In genomic region chr3:153052096-153052460, GRCh38 we compare ENCODE assay signal across 1 cellular context.
TF ChIP-seq lines count a peak whose summit lies in the region.

No MANE protein-coding gene starts in this region.

TF ChIP-seq in K562, 482 proteins besides CTCF, POLR2A, EP300 and RAD21 (continued from another document and continues in another):
- TF ChIP-seq ZMIZ1 (IDR thresholded peaks at IDR 0.05; ENCODE audit: low read depth in 2 of 2, low read length in 2 of 2) = no peak
- no peak for TF ChIP-seq BRCA1 (IDR thresholded peaks at IDR 0.05)
- no peak for TF ChIP-seq BRCA1 (CRISPR knock-in tag; IDR thresholded peaks at IDR 0.05)
- TF ChIP-seq MITF (IDR thresholded peaks at IDR 0.05) = no peak
- TF ChIP-seq HNRNPUL1 (IDR thresholded peaks at IDR 0.05; ENCODE audit: low read length) = no peak
- TF ChIP-seq MEIS2 (IDR thresholded peaks at IDR 0.05; ENCODE audit: partially characterized antibody) = peak; percentile 48
- TF ChIP-seq BACH1 (tag; IDR thresholded peaks at IDR 0.05) = peak; percentile 48; the same call in 1 of the 2 replicates
- no peak; the same call in 1 of the 2 replicates for TF ChIP-seq ARID1B (IDR thresholded peaks at IDR 0.05)
- TF ChIP-seq NCOA4 (IDR thresholded peaks at IDR 0.05; ENCODE audit: partially characterized antibody) = no peak
- TF ChIP-seq ZC3H4 (CRISPR knock-in tag; IDR thresholded peaks at IDR 0.05; ENCODE audit: borderline replicate concordance) = no peak
- TF ChIP-seq MEF2D (tag; conservative IDR thresholded peaks at IDR 0.05; ENCODE audit: low read depth) = peak; percentile 98
- peak; percentile 44; the same call in 1 of the 2 replicates for TF ChIP-seq VEZF1 (CRISPR knock-in tag; IDR thresholded peaks at IDR 0.05)
- no peak for TF ChIP-seq SMAD2 (IDR thresholded peaks at IDR 0.05; ENCODE audit: low read depth, low read length)
- no peak for TF ChIP-seq ZNF134 (CRISPR knock-in tag; conservative IDR thresholded peaks at IDR 0.05)
- TF ChIP-seq SMARCB1 (IDR thresholded peaks at IDR 0.05; ENCODE audit: insufficient read length, low read depth) = no peak
- TF ChIP-seq HNRNPL (IDR thresholded peaks at IDR 0.05; ENCODE audit: low read depth, low read length) = no peak
- TF ChIP-seq EHMT2 (IDR thresholded peaks at IDR 0.05) = no peak
- no peak for TF ChIP-seq STAT6 (CRISPR knock-in tag; IDR thresholded peaks at IDR 0.05)
- TF ChIP-seq SMAD4 (CRISPR knock-in tag; conservative IDR thresholded peaks at IDR 0.05) = peak; percentile 89
- TF ChIP-seq HLTF (IDR thresholded peaks at IDR 0.05) = no peak
- TF ChIP-seq POLR3G (IDR thresholded peaks at IDR 0.05; ENCODE audit: extremely low read depth, insufficient read length, insufficient replicate concordance) = no peak
- no peak for TF ChIP-seq MTF1 (CRISPR knock-in tag; IDR thresholded peaks at IDR 0.05; ENCODE audit: borderline replicate concordance)
- TF ChIP-seq IRF2 (CRISPR knock-in tag; IDR thresholded peaks at IDR 0.05) = no peak
- TF ChIP-seq ZFP36 (IDR thresholded peaks at IDR 0.05; ENCODE audit: low read depth, low read length, partially characterized antibody) = no peak
- no peak for TF ChIP-seq RBM17 (IDR thresholded peaks at IDR 0.05; ENCODE audit: borderline replicate concordance, low read depth, low read length)
- peak; percentile 46; the same call in 1 of the 2 replicates for TF ChIP-seq RBFOX2 (IDR thresholded peaks at IDR 0.05; ENCODE audit: low read depth, low read length)
- no peak for TF ChIP-seq ZNF3 (CRISPR knock-in tag; IDR thresholded peaks at IDR 0.05)
- 0 out of 2 replicates have a peak, but pooled peaks have one; percentile 25 for TF ChIP-seq CC2D1A (IDR thresholded peaks at IDR 0.05)
- no peak for TF ChIP-seq CEBPZ (IDR thresholded peaks at IDR 0.05; ENCODE audit: borderline replicate concordance, low read depth, low read length)
- peak; percentile 74 for TF ChIP-seq ATF3 (IDR thresholded peaks at IDR 0.05)
- 0 out of 2 replicates have a peak, but pooled peaks have one; percentile 32 for TF ChIP-seq ATF3 (CRISPR knock-in tag; conservative IDR thresholded peaks at IDR 0.05)
- TF ChIP-seq NKRF (IDR thresholded peaks at IDR 0.05; ENCODE audit: borderline replicate concordance) = no peak
- TF ChIP-seq NCOA2 (IDR thresholded peaks at IDR 0.05; ENCODE audit: partially characterized antibody in 2 of 2) = no peak
- no peak for TF ChIP-seq IFI16 (CRISPR knock-in tag; IDR thresholded peaks at IDR 0.05)
- TF ChIP-seq ZNF41 (CRISPR knock-in tag; conservative IDR thresholded peaks at IDR 0.05) = no peak
- peak; percentile 77 for TF ChIP-seq BRD9 (IDR thresholded peaks at IDR 0.05; ENCODE audit: low read depth, partially characterized antibody)
- no peak for TF ChIP-seq SAFB2 (IDR thresholded peaks at IDR 0.05; ENCODE audit: borderline replicate concordance, low read depth, low read length, severe bottlenecking)
- TF ChIP-seq PBX2 (CRISPR knock-in tag; IDR thresholded peaks at IDR 0.05; ENCODE audit: low read depth) = no peak
- peak; percentile 34; the same call in 1 of the 2 replicates for TF ChIP-seq PBX2 (tag; conservative IDR thresholded peaks at IDR 0.05; ENCODE audit: low read depth)
- TF ChIP-seq GABPB2 (CRISPR knock-in tag; conservative IDR thresholded peaks at IDR 0.05) = no peak
- peak; percentile 47 for TF ChIP-seq SMARCE1 (IDR thresholded peaks at IDR 0.05)
- no peak for TF ChIP-seq ZNF140 (CRISPR knock-in tag; IDR thresholded peaks at IDR 0.05)
- peak; percentile 47; the same call in 1 of the 2 replicates for TF ChIP-seq DPF2 (IDR thresholded peaks at IDR 0.05)
